ENCODE assay signal across 11 cellular contexts in genomic region chr9:18791074-18791473, GRCh38.
DNase-seq lines count a peak whose midpoint lies in the region; ATAC-seq and TF ChIP-seq lines count a peak whose summit lies in the region.
"Had no signal": no experiment of that assay in that cellular context is flagged by ENCODE, and none has a peak within 500 bp of the region (broad histone marks: within the 10 kb centered on the region; RNA-seq: fewer than 3 reads in every experiment).

No MANE protein-coding gene starts in this region.

- H3K36me3 Mint-ChIP-seq in activated CD8-positive, alpha-beta T cell treated with anti-CD3 and anti-CD28 coated beads for 36 hours (ENCODE audit: low read depth), result no peaks in the 10 kb centered on the region
- H3K36me3 Mint-ChIP-seq in activated CD8-positive, alpha-beta T cell treated with anti-CD3 and anti-CD28 coated beads, Interleukin-2, amount 10 ng/mL, durations not matched to agents 7 days and 5 days (ENCODE audit: low read depth), result no peaks in the 10 kb centered on the region
- H3K36me3 Mint-ChIP-seq in activated T-cell treated with anti-CD3 and anti-CD28 coated beads, Interleukin-2, amount 50 U/mL, for 4 hours (ENCODE audit: insufficient read depth), result no peaks in the 10 kb centered on the region

- H3K27me3 ChIP-seq in OCI-LY1 (ENCODE audit: insufficient read depth, low read length) (no peaks in the 10 kb centered on the region), fibroblast of lung (ENCODE audit: control insufficient read depth, insufficient read depth, low read length) (no peaks in the 10 kb centered on the region)
- H3K27me3 ChIP-seq: SJSA1 had no signal

- H3K9me2 ChIP-seq in OCI-LY1 (ENCODE audit: low read depth, low read length), result no peaks in the 10 kb centered on the region

- ATAC-seq in activated CD8-positive, alpha-beta T cell treated with anti-CD3 and anti-CD28 coated beads for 36 hours, result no peak
- no peak for ATAC-seq in activated CD8-positive, alpha-beta T cell treated with anti-CD3 and anti-CD28 coated beads, Interleukin-2, amount 10 ng/mL, durations not matched to agents 7 days and 5 days
- ATAC-seq in activated T-cell treated with anti-CD3 and anti-CD28 coated beads, Interleukin-2, amount 50 U/mL, for 4 hours, result no peak

- POLR2A ChIA-PET in activated CD8-positive, alpha-beta T cell treated with anti-CD3 and anti-CD28 coated beads for 36 hours (lab: Charles Lee), result no interaction called here
- POLR2A ChIA-PET in activated CD8-positive, alpha-beta T cell treated with anti-CD3 and anti-CD28 coated beads, Interleukin-2, amount 10 ng/mL, durations not matched to agents 7 days and 5 days (lab: Charles Lee), result interaction anchor here (0.6 kb wide), 1 partner anchor 86 kb away, joined by 3 read pairs; no protein-coding TSS in a partner anchor

- peaks cover 2% of the 10 kb centered on the region for H3K27me3 Mint-ChIP-seq in activated CD8-positive, alpha-beta T cell treated with anti-CD3 and anti-CD28 coated beads for 36 hours
- H3K27me3 Mint-ChIP-seq in activated CD8-positive, alpha-beta T cell treated with anti-CD3 and anti-CD28 coated beads, Interleukin-2, amount 10 ng/mL, durations not matched to agents 7 days and 5 days (ENCODE audit: low read depth), result peaks cover 6% of the 10 kb centered on the region
- peaks cover 6% of the 10 kb centered on the region for H3K27me3 Mint-ChIP-seq in activated T-cell treated with anti-CD3 and anti-CD28 coated beads, Interleukin-2, amount 50 U/mL, for 4 hours (ENCODE audit: low read depth)
- H3K27me3 Mint-ChIP-seq: CD4-positive, alpha-beta T cell; stimulated activated naive CD8-positive, alpha-beta T cell treated with anti-CD3 and anti-CD28 coated beads, Interleukin-15, Interleukin-2, amounts not matched to agents 100 ng/mL and 50 ng/mL, for 24 hours had no signal

- no peaks in the 10 kb centered on the region for H3K4me1 ChIP-seq in OCI-LY1 (ENCODE audit: insufficient read depth, low read length, severe bottlenecking)
- H3K4me1 ChIP-seq in fibroblast of lung (ENCODE audit: control insufficient read depth, extremely low read depth, insufficient read depth, low read length), result peaks cover 2% of the 10 kb centered on the region
- H3K4me1 ChIP-seq: SJSA1 had no signal

- no peaks in the 10 kb centered on the region for H3K9me3 ChIP-seq in OCI-LY1 (ENCODE audit: low read length)
- H3K9me3 ChIP-seq in fibroblast of lung (ENCODE audit: control insufficient read depth, insufficient read depth, low read depth, low read length), result no peaks in the 10 kb centered on the region
- H3K9me3 ChIP-seq: SJSA1 had no signal

- no peak for TF ChIP-seq CTCF in activated CD8-positive, alpha-beta T cell treated with anti-CD3 and anti-CD28 coated beads for 36 hours (IDR thresholded peaks at IDR 0.05)
- TF ChIP-seq CTCF in OCI-LY1 (IDR thresholded peaks at IDR 0.05; ENCODE audit: low read length) (peak; percentile 79), fibroblast of lung (conservative IDR thresholded peaks at IDR 0.05 in 1 of 2, IDR thresholded peaks at IDR 0.05 in 1 of 2; ENCODE audit: low read depth in 1 of 2, low read length in 2 of 2) (peak; percentile 14 to 47)

- no peaks in the 10 kb centered on the region for H3K4me1 Mint-ChIP-seq in activated CD8-positive, alpha-beta T cell treated with anti-CD3 and anti-CD28 coated beads for 36 hours (ENCODE audit: low read depth)
- no peaks in the 10 kb centered on the region for H3K4me1 Mint-ChIP-seq in activated CD8-positive, alpha-beta T cell treated with anti-CD3 and anti-CD28 coated beads, Interleukin-2, amount 10 ng/mL, durations not matched to agents 7 days and 5 days (ENCODE audit: low read depth)
- H3K4me1 Mint-ChIP-seq in activated T-cell treated with anti-CD3 and anti-CD28 coated beads, Interleukin-2, amount 50 U/mL, for 4 hours (ENCODE audit: low read depth), result no peaks in the 10 kb centered on the region

- no peak overlapping the region for H3K4me2 ChIP-seq in OCI-LY1 (ENCODE audit: low read length)
- no peak overlapping the region for H3K4me2 ChIP-seq in fibroblast of lung (ENCODE audit: extremely low read depth, insufficient read depth, low read length)

- intact Hi-C loops in activated CD8-positive, alpha-beta T cell treated with anti-CD3 and anti-CD28 coated beads for 36 hours (cut with micrococcal nuclease), result no loop called here

- H3K9me3 Mint-ChIP-seq in activated CD8-positive, alpha-beta T cell treated with anti-CD3 and anti-CD28 coated beads for 36 hours, result no peaks in the 10 kb centered on the region
- H3K9me3 Mint-ChIP-seq in activated CD8-positive, alpha-beta T cell treated with anti-CD3 and anti-CD28 coated beads, Interleukin-2, amount 10 ng/mL, durations not matched to agents 7 days and 5 days (ENCODE audit: insufficient read depth), result no peaks in the 10 kb centered on the region
- no peaks in the 10 kb centered on the region for H3K9me3 Mint-ChIP-seq in activated T-cell treated with anti-CD3 and anti-CD28 coated beads, Interleukin-2, amount 50 U/mL, for 4 hours
- H3K9me3 Mint-ChIP-seq: CD4-positive, alpha-beta T cell had no signal

- DNase-seq in activated CD8-positive, alpha-beta T cell treated with anti-CD3 and anti-CD28 coated beads for 36 hours, result peak; percentile 4
- no peak for DNase-seq in activated CD8-positive, alpha-beta T cell treated with anti-CD3 and anti-CD28 coated beads, Interleukin-2, amount 10 ng/mL, durations not matched to agents 7 days and 5 days
- DNase-seq in fibroblast of lung (ENCODE audit: low read depth in 2 of 2) (peak in 1 of 2 donors; percentile 28), NCI-H345 treated with DMSO at 0.1 percent for 48 hours (lab: John Stamatoyannopoulos, UW; ENCODE audit: unreplicated experiment) (no peak), NK-92 (lab: John Stamatoyannopoulos, UW; ENCODE audit: unreplicated experiment) (no peak), pons (ENCODE audit: low spot score) (no peak)
- DNase-seq in activated T-cell treated with anti-CD3 and anti-CD28 coated beads, Interleukin-2, amount 50 U/mL, for 4 hours, result no peak
- DNase-seq: CD4-positive, alpha-beta T cell had no signal

- H3K27ac ChIP-seq in OCI-LY1 (ENCODE audit: low read depth, low read length, poor library complexity, severe bottlenecking) (no peak overlapping the region), fibroblast of lung (ENCODE audit: insufficient read depth, low read length) (no peak overlapping the region)
- H3K27ac ChIP-seq: SJSA1 had no signal

- no peak overlapping the region for H3K4me3 ChIP-seq in OCI-LY1 (ENCODE audit: low read depth, low read length, poor library complexity, severe bottlenecking)
- H3K4me3 ChIP-seq in fibroblast of lung (replicated peaks in 1 of 4; ENCODE audit: control extremely low read depth in 1 of 4, insufficient read depth in 1 of 4, low read depth in 3 of 4, low read length in 4 of 4), result no peak overlapping the region
- H3K4me3 ChIP-seq: SJSA1 had no signal

- H4K20me1 ChIP-seq in OCI-LY1 (ENCODE audit: insufficient read depth, low read length) (no peaks in the 10 kb centered on the region), fibroblast of lung (ENCODE audit: control insufficient read depth, extremely low read depth, insufficient read depth, low read length) (no peaks in the 10 kb centered on the region)

- no peak overlapping the region for H3K9ac ChIP-seq in OCI-LY1 (ENCODE audit: low read length)
- no peak overlapping the region for H3K9ac ChIP-seq in fibroblast of lung (ENCODE audit: insufficient read depth, low read length)

- no peaks in the 10 kb centered on the region for H3K79me2 ChIP-seq in OCI-LY1 (ENCODE audit: insufficient read depth, low read length)
- no peaks in the 10 kb centered on the region for H3K79me2 ChIP-seq in fibroblast of lung (ENCODE audit: control insufficient read depth, insufficient read depth, low read length)

- H3K27ac Mint-ChIP-seq in activated CD8-positive, alpha-beta T cell treated with anti-CD3 and anti-CD28 coated beads for 36 hours, result no peak overlapping the region
- no peak overlapping the region for H3K27ac Mint-ChIP-seq in activated CD8-positive, alpha-beta T cell treated with anti-CD3 and anti-CD28 coated beads, Interleukin-2, amount 10 ng/mL, durations not matched to agents 7 days and 5 days
- H3K27ac Mint-ChIP-seq: CD4-positive, alpha-beta T cell; stimulated activated naive CD8-positive, alpha-beta T cell treated with anti-CD3 and anti-CD28 coated beads, Interleukin-15, Interleukin-2, amounts not matched to agents 100 ng/mL and 50 ng/mL, for 24 hours had no signal

- no peak overlapping the region for H3K4me3 Mint-ChIP-seq in activated CD8-positive, alpha-beta T cell treated with anti-CD3 and anti-CD28 coated beads for 36 hours
- no peak overlapping the region for H3K4me3 Mint-ChIP-seq in activated CD8-positive, alpha-beta T cell treated with anti-CD3 and anti-CD28 coated beads, Interleukin-2, amount 10 ng/mL, durations not matched to agents 7 days and 5 days
- no peak overlapping the region for H3K4me3 Mint-ChIP-seq in activated T-cell treated with anti-CD3 and anti-CD28 coated beads, Interleukin-2, amount 50 U/mL, for 4 hours
- H3K4me3 Mint-ChIP-seq: CD4-positive, alpha-beta T cell; stimulated activated naive CD8-positive, alpha-beta T cell treated with anti-CD3 and anti-CD28 coated beads, Interleukin-15, Interleukin-2, amounts not matched to agents 100 ng/mL and 50 ng/mL, for 24 hours had no signal

- no peaks in the 10 kb centered on the region for H3F3A ChIP-seq in OCI-LY1 (ENCODE audit: insufficient read depth, low read length)

- CTCF ChIA-PET in activated CD8-positive, alpha-beta T cell treated with anti-CD3 and anti-CD28 coated beads for 36 hours (lab: Charles Lee), result interaction anchor here (1.3 kb wide), 1 partner anchor 9 kb away, joined by 3 read pairs; no protein-coding TSS in a partner anchor
- CTCF ChIA-PET in activated CD8-positive, alpha-beta T cell treated with anti-CD3 and anti-CD28 coated beads, Interleukin-2, amount 10 ng/mL, durations not matched to agents 7 days and 5 days (lab: Charles Lee), result no interaction called here

- H3K36me3 ChIP-seq in OCI-LY1 (ENCODE audit: insufficient read depth, low read length) (no peaks in the 10 kb centered on the region), fibroblast of lung (ENCODE audit: control insufficient read depth, insufficient read depth, low read length) (no peaks in the 10 kb centered on the region)
- H3K36me3 ChIP-seq: SJSA1 had no signal

- H2AFZ ChIP-seq in OCI-LY1 (ENCODE audit: low read length) (no peak overlapping the region), fibroblast of lung (ENCODE audit: low read length) (no peak overlapping the region)
